Comparison of ENCODE assay signal across 21 cellular contexts in genomic region chr1:94351441-94351840, GRCh38.
"Had no signal": no experiment of that assay in that cellular context is flagged by ENCODE, and none has a peak within 500 bp of the region (broad histone marks: within the 10 kb centered on the region; RNA-seq: fewer than 3 reads in every experiment).

No MANE protein-coding gene starts in this region.

- H3K9me3 Mint-ChIP-seq: activated B cell treated with CpG ODN at 0.5 μM for 24 hours; activated CD4-positive, alpha-beta memory T cell treated with anti-CD3 and anti-CD28 coated beads for 36 hours; activated naive CD4-positive, alpha-beta T cell treated with anti-CD3 and anti-CD28 coated beads for 36 hours; activated naive CD8-positive, alpha-beta T cell treated with anti-CD3 and anti-CD28 coated beads, Interleukin-2, amount 10 ng/mL, durations not matched to agents 7 days and 5 days; activated T-helper 1 cell treated with anti-CD3 and anti-CD28 coated beads, Interleukin-12 subunit alpha, Interleukin-12 subunit beta, Interleukin-2, Interleukin-4 antibody, amounts not matched to agents 30 ng/mL and 10 ng/mL and 1 ng/mL, durations not matched to agents 14 hours and 24 hours and 36 hours; natural killer cell treated with Interleukin-12 subunit alpha and Interleukin-12 subunit beta and Interleukin-15 and Interleukin-18, amount 100 ng/mL, for 72 hours; stimulated activated effector memory CD8-positive, alpha-beta T cell treated with anti-CD3 and anti-CD28 coated beads, Interleukin-12 subunit alpha, Interleukin-12 subunit beta, amount 100 ng/mL, for 72 hours had no signal

- H3K36me3 ChIP-seq: brain microvascular endothelial cell, gastrocnemius medialis, right atrium auricular region, stomach, tibial artery had no signal

- H3K4me1 ChIP-seq: gastrocnemius medialis, right atrium auricular region, stomach, tibial artery had no signal

- H3K27ac ChIP-seq: brain microvascular endothelial cell, coronary artery, dorsolateral prefrontal cortex, gastrocnemius medialis, stomach, tibial artery had no signal

- H3K4me3 ChIP-seq: coronary artery, dorsolateral prefrontal cortex, gastrocnemius medialis, mucosa of descending colon, right atrium auricular region, stomach, tibial artery had no signal

- ATAC-seq: gastrocnemius medialis; mucosa of descending colon; natural killer cell treated with Interleukin-12 subunit alpha and Interleukin-12 subunit beta and Interleukin-15 and Interleukin-18, amount 100 ng/mL, for 72 hours; stimulated activated effector memory CD8-positive, alpha-beta T cell treated with anti-CD3 and anti-CD28 coated beads, Interleukin-12 subunit alpha, Interleukin-12 subunit beta, amount 100 ng/mL, for 72 hours had no signal

- H3K4me3 Mint-ChIP-seq: activated B cell treated with CpG ODN at 0.5 μM for 24 hours; activated CD4-positive, alpha-beta memory T cell treated with anti-CD3 and anti-CD28 coated beads for 36 hours; activated naive CD4-positive, alpha-beta T cell treated with anti-CD3 and anti-CD28 coated beads for 36 hours; activated naive CD8-positive, alpha-beta T cell treated with anti-CD3 and anti-CD28 coated beads, Interleukin-2, amount 10 ng/mL, durations not matched to agents 7 days and 5 days; activated T-helper 1 cell treated with anti-CD3 and anti-CD28 coated beads, Interleukin-12 subunit alpha, Interleukin-12 subunit beta, Interleukin-2, Interleukin-4 antibody, amounts not matched to agents 30 ng/mL and 10 ng/mL and 1 ng/mL, durations not matched to agents 14 hours and 24 hours and 36 hours; natural killer cell treated with Interleukin-12 subunit alpha and Interleukin-12 subunit beta and Interleukin-15 and Interleukin-18, amount 100 ng/mL, for 72 hours; stimulated activated effector memory CD8-positive, alpha-beta T cell treated with anti-CD3 and anti-CD28 coated beads, Interleukin-12 subunit alpha, Interleukin-12 subunit beta, amount 100 ng/mL, for 72 hours had no signal

- H3K4me1 Mint-ChIP-seq: activated B cell treated with CpG ODN at 0.5 μM for 24 hours; activated naive CD8-positive, alpha-beta T cell treated with anti-CD3 and anti-CD28 coated beads, Interleukin-2, amount 10 ng/mL, durations not matched to agents 7 days and 5 days; stimulated activated effector memory CD8-positive, alpha-beta T cell treated with anti-CD3 and anti-CD28 coated beads, Interleukin-12 subunit alpha, Interleukin-12 subunit beta, amount 100 ng/mL, for 72 hours had no signal

- H3K36me3 Mint-ChIP-seq: activated CD4-positive, alpha-beta memory T cell treated with anti-CD3 and anti-CD28 coated beads for 36 hours; activated naive CD8-positive, alpha-beta T cell treated with anti-CD3 and anti-CD28 coated beads, Interleukin-2, amount 10 ng/mL, durations not matched to agents 7 days and 5 days; natural killer cell treated with Interleukin-12 subunit alpha and Interleukin-12 subunit beta and Interleukin-15 and Interleukin-18, amount 100 ng/mL, for 72 hours; stimulated activated effector memory CD8-positive, alpha-beta T cell treated with anti-CD3 and anti-CD28 coated beads, Interleukin-12 subunit alpha, Interleukin-12 subunit beta, amount 100 ng/mL, for 72 hours had no signal

- H3K27me3 ChIP-seq: brain microvascular endothelial cell, gastrocnemius medialis, right atrium auricular region, stomach had no signal

- DNase-seq: activated B cell treated with CpG ODN at 0.5 μM for 24 hours; activated CD4-positive, alpha-beta memory T cell treated with anti-CD3 and anti-CD28 coated beads for 36 hours; activated effector memory CD4-positive, alpha-beta T cell treated with anti-CD3 and anti-CD28 coated beads, Interleukin-2, amount 50 U/mL, for 16 hours; activated naive CD4-positive, alpha-beta T cell treated with anti-CD3 and anti-CD28 coated beads for 36 hours; activated naive CD8-positive, alpha-beta T cell treated with anti-CD3 and anti-CD28 coated beads, Interleukin-2, amount 10 ng/mL, durations not matched to agents 7 days and 5 days; amniotic stem cell; brain microvascular endothelial cell; dorsolateral prefrontal cortex; effector memory CD4-positive, alpha-beta T cell; gastrocnemius medialis; glutamatergic neuron; left ventricle myocardium superior; mucosa of descending colon; stimulated activated CD4-positive, alpha-beta T cell treated with anti-CD3 and anti-CD28 coated beads, Interleukin-2, amount 100 ng/mL, for 48 hours; stomach; tibial artery had no signal

- H3K27ac Mint-ChIP-seq: activated B cell treated with CpG ODN at 0.5 μM for 24 hours; activated CD4-positive, alpha-beta memory T cell treated with anti-CD3 and anti-CD28 coated beads for 36 hours; activated naive CD4-positive, alpha-beta T cell treated with anti-CD3 and anti-CD28 coated beads for 36 hours; activated naive CD8-positive, alpha-beta T cell treated with anti-CD3 and anti-CD28 coated beads, Interleukin-2, amount 10 ng/mL, durations not matched to agents 7 days and 5 days; activated T-helper 1 cell treated with anti-CD3 and anti-CD28 coated beads, Interleukin-12 subunit alpha, Interleukin-12 subunit beta, Interleukin-2, Interleukin-4 antibody, amounts not matched to agents 30 ng/mL and 10 ng/mL and 1 ng/mL, durations not matched to agents 14 hours and 24 hours and 36 hours; natural killer cell treated with Interleukin-12 subunit alpha and Interleukin-12 subunit beta and Interleukin-15 and Interleukin-18, amount 100 ng/mL, for 72 hours; stimulated activated effector memory CD8-positive, alpha-beta T cell treated with anti-CD3 and anti-CD28 coated beads, Interleukin-12 subunit alpha, Interleukin-12 subunit beta, amount 100 ng/mL, for 72 hours had no signal

- H3K27me3 Mint-ChIP-seq: activated naive CD8-positive, alpha-beta T cell treated with anti-CD3 and anti-CD28 coated beads, Interleukin-2, amount 10 ng/mL, durations not matched to agents 7 days and 5 days had no signal
